16 cellular contexts compared by ENCODE assay signal in genomic region chr3:33360136-33360825, GRCh38.
DNase-seq lines count a peak whose midpoint lies in the region; ATAC-seq, FAIRE-seq and TF ChIP-seq lines count a peak whose summit lies in the region.
"Had no signal": no experiment of that assay in that cellular context is flagged by ENCODE, and none has a peak within 500 bp of the region (broad histone marks: within the 10 kb centered on the region; RNA-seq: fewer than 3 reads in every experiment).

No MANE protein-coding gene starts in this region.

- WGBS in psoas muscle, 3 donors, result 82 to 91% (median 85%) methylated on average over 1 of the region's 1 CpG

- DNase-seq in SJSA1 (ENCODE audit: low read depth in 1 of 2, low spot score in 2 of 2) (peak in 1 of 2 experiments; percentile 71), fibroblast of peridontal ligament (ENCODE audit: extremely low read depth) (peak; percentile 65), psoas muscle (no peak), HuH-7 (ENCODE audit: low spot score) (no peak), GM19239 (ENCODE audit: insufficient read length, low spot score) (no peak)
- DNase-seq: activated T-cell treated with anti-CD3 and anti-CD28 coated beads, Interleukin-2, amount 50 U/mL, for 72 hours; cerebellar nuclear complex; DMS153; heart right ventricle; right cardiac atrium; SHP77 treated with DMSO at 0.1 percent for 48 hours had no signal

- intact Hi-C loops in psoas muscle (cut with DNase I), result no loop called here

- H3K4me1 ChIP-seq in HEK293 (ENCODE audit: control insufficient read depth, insufficient read depth, low read length) (no peaks in the 10 kb centered on the region), SJSA1 (replicated peaks) (peaks cover 37% of the 10 kb centered on the region), skeletal muscle satellite cell (ENCODE audit: control insufficient read depth, insufficient read depth, low read length) (peaks cover 62% of the 10 kb centered on the region), psoas muscle (no peaks in the 10 kb centered on the region)
- H3K4me1 ChIP-seq: vagina had no signal

- ATAC-seq in psoas muscle (no peak), GM18520 (IDR thresholded peaks at IDR 0.05; ENCODE audit: unreplicated experiment) (no peak)
- ATAC-seq: activated CD4-positive, CD25-positive, alpha-beta regulatory T cell treated with anti-CD3 and anti-CD28 coated beads, Interleukin-2, amount 50 U/mL, for 24 hours; heart right ventricle had no signal

- no peak overlapping the region for H3K4me3 ChIP-seq in HEK293 (ENCODE audit: low read depth, low read length)
- no peak overlapping the region for H3K4me3 ChIP-seq in SJSA1
- H3K4me3 ChIP-seq in skeletal muscle satellite cell (ENCODE audit: low read length), result peak overlapping the region; percentile 61
- H3K4me3 ChIP-seq in psoas muscle, result no peak overlapping the region
- H3K4me3 ChIP-seq: heart right ventricle, vagina had no signal

- H3K27ac ChIP-seq in HEK293 (ENCODE audit: extremely low read depth, low read depth, low read length) (no peak overlapping the region), SJSA1 (peak overlapping the region; percentile 89), psoas muscle (no peak overlapping the region)
- H3K27ac ChIP-seq: heart right ventricle, vagina had no signal

- CTCF ChIA-PET in HEK293 (lab: Yijun Ruan, JAX), result interaction anchor here (1.1 to 1.2 kb wide), 2 partner anchors 12 to 427 kb away, joined by 3 to 4 read pairs; no protein-coding TSS in a partner anchor

- no peak for FAIRE-seq in GM19239 (lab: Jason Lieb, UNC)

- H3K9me3 ChIP-seq in HEK293 (ENCODE audit: control insufficient read depth, insufficient read depth, low read depth, low read length) (no peaks in the 10 kb centered on the region), SJSA1 (replicated peaks) (no peaks in the 10 kb centered on the region), skeletal muscle satellite cell (replicated peaks; ENCODE audit: low read length) (no peaks in the 10 kb centered on the region), psoas muscle (no peaks in the 10 kb centered on the region)
- H3K9me3 ChIP-seq: heart right ventricle, vagina had no signal

- peak overlapping the region; percentile 83 for H3K9ac ChIP-seq in skeletal muscle satellite cell (ENCODE audit: low read depth, low read length)

- POLR2A ChIA-PET in HEK293 (lab: Yijun Ruan, JAX), result no interaction called here

- H3K27me3 ChIP-seq in SJSA1 (replicated peaks) (no peaks in the 10 kb centered on the region), skeletal muscle satellite cell (ENCODE audit: control insufficient read depth, insufficient read depth, low read length) (no peaks in the 10 kb centered on the region), psoas muscle (ENCODE audit: insufficient read depth in 3 of 3, low read length in 2 of 3) (no peaks in the 10 kb centered on the region)
- H3K27me3 ChIP-seq: heart right ventricle, vagina had no signal

- peak overlapping the region; percentile 85 for H3K4me2 ChIP-seq in skeletal muscle satellite cell (ENCODE audit: low read length)

- H3K36me3 ChIP-seq in HEK293 (ENCODE audit: control insufficient read depth in 2 of 2, insufficient read depth in 1 of 2, low read length in 2 of 2) (peaks cover 0 to 6% of the 10 kb centered on the region in 2 experiments; a peak in 1 of 3 replicates), SJSA1 (peaks cover 9% of the 10 kb centered on the region), skeletal muscle satellite cell (ENCODE audit: insufficient read depth, low read length) (peaks cover 5% of the 10 kb centered on the region), psoas muscle (ENCODE audit: insufficient read depth in 1 of 2, low read depth in 1 of 2) (no peaks in the 10 kb centered on the region)
- H3K36me3 ChIP-seq: heart right ventricle, vagina had no signal

- TF ChIP-seq CTCF in HEK293 (tag by site-specific recombination; IDR thresholded peaks at IDR 0.05), result no peak
- no peak for TF ChIP-seq CTCF in psoas muscle (IDR thresholded peaks at IDR 0.05)

TF ChIP-seq in HEK293, 187 proteins besides CTCF, POLR2A, EP300 and RAD21:
- TF ChIP-seq TRIM28 (IDR thresholded peaks at IDR 0.05; ENCODE audit: borderline replicate concordance, low read length) (no peak), ZNF16 (tag by site-specific recombination; IDR thresholded peaks at IDR 0.05; ENCODE audit: low read depth) (no peak), PRDM10 (tag by site-specific recombination; IDR thresholded peaks at IDR 0.05) (no peak), ZNF76 (tag by site-specific recombination; IDR thresholded peaks at IDR 0.05; ENCODE audit: borderline replicate concordance, low read depth) (no peak), ZNF664 (tag by site-specific recombination; IDR thresholded peaks at IDR 0.05) (peak; percentile 35; the same call in 1 of the 2 replicates), ZNF132 (tag by site-specific recombination; IDR thresholded peaks at IDR 0.05; ENCODE audit: borderline replicate concordance) (no peak)
